1 cellular context compared by ENCODE assay signal in the genomic region with DNA sequence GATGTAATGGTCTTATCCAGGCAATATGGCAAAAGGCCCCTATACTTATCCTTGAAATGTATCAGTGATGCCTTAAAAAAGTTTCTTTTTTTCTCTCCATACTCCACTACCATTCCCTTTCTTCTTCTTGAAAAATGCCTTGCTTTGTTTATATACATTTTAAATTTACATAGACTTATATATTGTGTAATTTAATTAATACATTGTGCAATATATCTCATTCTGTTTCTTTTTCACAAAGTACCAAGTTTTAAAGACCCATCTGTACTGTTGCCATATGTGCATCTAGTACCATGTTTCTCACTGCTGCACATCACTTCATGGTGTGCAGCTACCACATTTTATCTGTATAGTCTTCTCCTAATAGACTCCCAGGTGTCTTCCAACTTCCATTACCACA.
TF ChIP-seq lines count a peak whose summit lies in the region.

No MANE protein-coding gene starts in this region.

TF ChIP-seq in K562, 482 proteins besides CTCF, POLR2A, EP300 and RAD21:
- TF ChIP-seq CEBPB (tag; IDR thresholded peaks at IDR 0.05) (peak; percentile 58), CEBPG (CRISPR knock-in tag; IDR thresholded peaks at IDR 0.05) (no peak), CEBPG (tag; conservative IDR thresholded peaks at IDR 0.05 in 1 of 2, IDR thresholded peaks at IDR 0.05 in 1 of 2) (peak in 1 of 2 experiments; percentile 79; a peak in 2 of 4 replicates), RCOR1 (IDR thresholded peaks at IDR 0.05; ENCODE audit: borderline replicate concordance in 1 of 2, low read depth in 2 of 2, low read length in 2 of 2) (no peak)
TF ChIP-seq in K562: peak in this region for 2.
